ENCODE assay signal across 33 cellular contexts in the genomic region with DNA sequence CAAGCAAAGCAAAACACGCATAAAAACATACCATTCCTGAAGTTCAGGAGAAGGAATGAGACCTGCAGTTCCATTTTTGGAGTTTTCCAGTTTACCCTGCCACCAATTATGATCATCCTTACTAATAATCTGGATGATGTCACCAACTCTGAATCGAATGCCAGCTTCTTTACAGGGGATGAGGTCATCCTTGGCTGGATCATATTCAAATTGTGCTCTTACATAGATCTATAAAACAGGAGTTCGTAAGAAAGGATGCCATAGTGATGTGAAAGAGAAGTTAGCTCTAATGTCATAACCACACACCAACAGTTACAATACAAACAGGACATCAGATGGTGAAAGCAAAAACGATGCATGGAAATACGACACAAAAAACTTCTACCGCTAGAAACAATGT.
A peak's percentile ranks its signal among the peaks of the same experiment; 100 is the strongest.
DNase-seq lines count a peak whose midpoint lies in the region; ATAC-seq and TF ChIP-seq lines count a peak whose summit lies in the region.
"Had no signal": no experiment of that assay in that cellular context is flagged by ENCODE, and none has a peak within 500 bp of the region (broad histone marks: within the 10 kb centered on the region; RNA-seq: fewer than 3 reads in every experiment).

No MANE protein-coding gene starts in this region.

- no peaks in the 10 kb centered on the region for H3K4me1 ChIP-seq in mucosa of descending colon (ENCODE audit: low read depth)
- H3K4me1 ChIP-seq: BE2C, body of pancreas, left ventricle myocardium inferior, pancreas, vagina had no signal

- H3K4me3 Mint-ChIP-seq in HFFc6 = no peak overlapping the region
- H3K4me3 Mint-ChIP-seq: activated T-cell treated with anti-CD3 and anti-CD28 coated beads, Interleukin-2, amount 50 U/mL, for 72 hours; CD8-positive, alpha-beta T cell; neural progenitor cell; T-helper 1 cell treated with Interleukin-12 subunit alpha and Interleukin-12 subunit beta and Interleukin-4 antibody, amounts not matched to agents 30 μg/mL and 1 μg/mL, for 36 hours had no signal

- H3K27me3 Mint-ChIP-seq in HFFc6 (ENCODE audit: insufficient read depth) = no peaks in the 10 kb centered on the region

- no peak overlapping the region for H3K4me3 ChIP-seq in mucosa of descending colon
- H3K4me3 ChIP-seq: A549, body of pancreas, dorsolateral prefrontal cortex, left ventricle myocardium inferior, neural progenitor cell, pancreas, smooth muscle cell, vagina had no signal

- intact Hi-C loops in mucosa of descending colon (cut with DNase I, micrococcal nuclease) = no loop called here

- H3K36me3 ChIP-seq in mucosa of descending colon (ENCODE audit: low read depth) = no peaks in the 10 kb centered on the region
- H3K36me3 ChIP-seq: BE2C, left ventricle myocardium inferior, neural progenitor cell, pancreas, vagina had no signal

- TF ChIP-seq CTCF in HFFc6 (IDR thresholded peaks at IDR 0.05) = no peak
- TF ChIP-seq CTCF in mucosa of descending colon (IDR thresholded peaks at IDR 0.05) = no peak

- H3K27ac Mint-ChIP-seq in HFFc6 = no peak overlapping the region; the same call in 1 of the 2 replicates
- H3K27ac Mint-ChIP-seq: activated T-cell treated with anti-CD3 and anti-CD28 coated beads, Interleukin-2, amount 50 U/mL, for 72 hours; CD8-positive, alpha-beta T cell; neural progenitor cell; T-helper 1 cell treated with Interleukin-12 subunit alpha and Interleukin-12 subunit beta and Interleukin-4 antibody, amounts not matched to agents 30 μg/mL and 1 μg/mL, for 36 hours had no signal

- DNase-seq in AG20443 (ENCODE audit: low spot score) (peak; percentile 8), HFFc6 (peak; percentile 2), astrocyte of the hippocampus (ENCODE audit: low read depth, low spot score) (peak; percentile 53), fibroblast of the conjunctiva (ENCODE audit: low read depth) (peak; percentile 18), SK-N-DZ (ENCODE audit: low spot score) (no peak), substantia nigra (lab: John Stamatoyannopoulos, UW) (no peak), mucosa of descending colon (no peak)
- DNase-seq: activated CD4-positive, alpha-beta T cell treated with anti-CD3 and anti-CD28 coated beads, Interleukin-2, amount 50 U/mL, for 48 hours; activated CD4-positive, CD25-positive, alpha-beta regulatory T cell treated with anti-CD3 and anti-CD28 coated beads, Interleukin-2, amount 50 U/mL, for 72 hours; activated naive CD4-positive, alpha-beta T cell; activated T-cell treated with anti-CD3 and anti-CD28 coated beads, Interleukin-2, amount 50 U/mL, for 72 hours; BE2C; body of pancreas; CD8-positive, alpha-beta T cell; dorsolateral prefrontal cortex; H7; islet precursor cell; left ventricle myocardium inferior; mesendoderm; NCI-H1048; NCI-H1694 treated with DMSO at 0.1 percent for 48 hours; NCI-H2171 treated with DMSO at 0.1 percent for 48 hours; NCI-H510A; pancreas; retina; stimulated activated naive CD4-positive, alpha-beta T cell treated with Interleukin-2 at 50 U/mL for 16 hours had no signal

- H3K36me3 Mint-ChIP-seq in HFFc6 (ENCODE audit: low read depth) = no peaks in the 10 kb centered on the region

- H3K9me3 Mint-ChIP-seq in HFFc6 = no peaks in the 10 kb centered on the region
- H3K9me3 Mint-ChIP-seq: activated T-cell treated with anti-CD3 and anti-CD28 coated beads, Interleukin-2, amount 50 U/mL, for 72 hours; CD8-positive, alpha-beta T cell; neural progenitor cell; T-helper 1 cell treated with Interleukin-12 subunit alpha and Interleukin-12 subunit beta and Interleukin-4 antibody, amounts not matched to agents 30 μg/mL and 1 μg/mL, for 36 hours had no signal

- H3K9me3 ChIP-seq in mucosa of descending colon = no peaks in the 10 kb centered on the region
- H3K9me3 ChIP-seq: A549, BE2C, body of pancreas, left ventricle myocardium inferior, pancreas, vagina had no signal

- H3K27ac ChIP-seq in substantia nigra (ENCODE audit: low read depth, low read length, poor library complexity, severe bottlenecking) = no peak overlapping the region
- H3K27ac ChIP-seq: A549, body of pancreas, dorsolateral prefrontal cortex, left ventricle myocardium inferior, neural progenitor cell, pancreas, vagina had no signal

- ATAC-seq in HG03045 (IDR thresholded peaks at IDR 0.05; ENCODE audit: unreplicated experiment) (no peak), mucosa of descending colon (no peak)
- ATAC-seq: A549; activated T-cell treated with anti-CD3 and anti-CD28 coated beads, Interleukin-2, amount 50 U/mL, for 72 hours; body of pancreas; CD8-positive, alpha-beta T cell; pancreas; SK-N-SH treated with all-trans-retinoic acid at 6 μM for 48 hours had no signal

- peaks cover 25% of the 10 kb centered on the region for H3K4me1 Mint-ChIP-seq in HFFc6 (ENCODE audit: low read depth)
- H3K4me1 Mint-ChIP-seq: neural progenitor cell had no signal

Comparison
In these comparisons a context has a peak if more than half of its experiments do, and no peak if none do; other contexts are left out.
1. DNase-seq: peak in AG20443 (single experiment), HFFc6 (single experiment), astrocyte of the hippocampus (single experiment) and fibroblast of the conjunctiva (single experiment); none in SK-N-DZ (single experiment), substantia nigra (0 of 49) and mucosa of descending colon (0 of 3).